17 cellular contexts compared by ENCODE assay signal in the genomic region with DNA sequence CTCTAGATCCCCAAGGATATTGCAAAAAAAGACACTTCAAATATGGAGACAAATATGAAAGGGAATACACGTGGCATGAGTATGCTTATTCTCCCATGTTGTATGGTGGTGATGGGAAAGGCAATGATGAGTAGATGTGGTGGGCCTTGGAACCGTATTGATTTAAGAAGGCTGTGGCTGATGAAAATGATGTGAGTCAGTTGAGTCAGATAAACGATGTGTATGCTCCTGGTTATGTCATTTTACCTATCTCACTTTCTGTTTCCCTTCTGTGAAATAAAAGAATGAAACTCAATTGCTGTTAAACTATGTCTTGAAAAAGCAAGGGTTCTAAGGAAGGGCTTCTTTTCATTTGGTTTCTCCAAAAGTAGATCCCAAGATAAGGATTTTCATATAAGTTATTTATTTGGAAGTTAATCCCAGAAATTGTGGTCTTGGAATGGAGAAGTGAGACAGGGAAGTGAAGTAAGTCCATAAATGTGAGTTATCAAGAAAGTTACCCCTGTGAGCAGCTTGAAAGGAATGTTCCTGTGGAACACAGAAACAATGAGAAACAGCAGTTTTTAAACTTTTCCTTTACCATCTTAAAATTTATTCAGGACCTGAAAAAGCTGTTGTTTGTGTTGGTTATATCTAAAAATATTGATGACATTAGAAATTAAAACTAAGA.
A peak's percentile ranks its signal among the peaks of the same experiment; 100 is the strongest.
DNase-seq lines count a peak whose midpoint lies in the region; ATAC-seq, FAIRE-seq and TF ChIP-seq lines count a peak whose summit lies in the region.
"Had no signal": no experiment of that assay in that cellular context is flagged by ENCODE, and none has a peak within 500 bp of the region (broad histone marks: within the 10 kb centered on the region; RNA-seq: fewer than 3 reads in every experiment).

No MANE protein-coding gene starts in this region.

- no peak for TF ChIP-seq RAD21 in SK-N-SH (IDR thresholded peaks at IDR 0.05; ENCODE audit: low read length)

- H3K36me3 Mint-ChIP-seq in activated CD4-positive, alpha-beta memory T cell treated with anti-CD3 and anti-CD28 coated beads for 36 hours: no peaks in the 10 kb centered on the region
- no peaks in the 10 kb centered on the region for H3K36me3 Mint-ChIP-seq in activated CD4-positive, alpha-beta memory T cell treated with anti-CD3 and anti-CD28 coated beads, Interleukin-2, amount 10 ng/mL, durations not matched to agents 7 days and 5 days (ENCODE audit: low read depth)
- H3K36me3 Mint-ChIP-seq in CD4-positive, alpha-beta memory T cell: no peaks in the 10 kb centered on the region
- H3K36me3 Mint-ChIP-seq: immature natural killer cell had no signal

- no peaks in the 10 kb centered on the region for H3K9me1 ChIP-seq in keratinocyte (ENCODE audit: control insufficient read depth, extremely low read depth, insufficient read depth, low read length)

- no peak overlapping the region for H2AFZ ChIP-seq in SK-N-SH (ENCODE audit: low read depth)
- H2AFZ ChIP-seq in keratinocyte (ENCODE audit: control insufficient read depth, low read length): peak overlapping the region; percentile 79

- POLR2A ChIA-PET in activated CD4-positive, alpha-beta memory T cell treated with anti-CD3 and anti-CD28 coated beads for 36 hours (lab: Charles Lee): no interaction called here
- POLR2A ChIA-PET in activated CD4-positive, alpha-beta memory T cell treated with anti-CD3 and anti-CD28 coated beads, Interleukin-2, amount 10 ng/mL, durations not matched to agents 7 days and 5 days (lab: Charles Lee): no interaction called here
- POLR2A ChIA-PET in SK-N-SH (lab: Yijun Ruan, JAX): no interaction called here
- POLR2A ChIA-PET in CD4-positive, alpha-beta memory T cell (lab: Charles Lee; ENCODE audit: partially characterized antibody): no interaction called here

- no peaks in the 10 kb centered on the region for H3K36me3 ChIP-seq in SK-N-SH (replicated peaks in 1 of 2; ENCODE audit: control insufficient read depth in 1 of 2, insufficient read depth in 2 of 2, low read length in 1 of 2)
- no peaks in the 10 kb centered on the region for H3K36me3 ChIP-seq in keratinocyte (ENCODE audit: control insufficient read depth in 2 of 2, extremely low read depth in 1 of 2, insufficient read depth in 2 of 2, low read length in 2 of 2)
- H3K36me3 ChIP-seq in CD4-positive, alpha-beta memory T cell (ENCODE audit: insufficient read depth, low read length): no peaks in the 10 kb centered on the region
- H3K36me3 ChIP-seq: ascending aorta, HAP-1, spleen had no signal

- no peak overlapping the region for H3K9ac ChIP-seq in SK-N-SH
- H3K9ac ChIP-seq in keratinocyte (ENCODE audit: control insufficient read depth, extremely low read depth, insufficient read depth, low read length): peak overlapping the region; percentile 1

- H3K9me3 ChIP-seq in SK-N-SH (no peaks in the 10 kb centered on the region), keratinocyte (ENCODE audit: control insufficient read depth, low read depth, low read length) (no peaks in the 10 kb centered on the region)
- no peaks in the 10 kb centered on the region for H3K9me3 ChIP-seq in CD4-positive, alpha-beta memory T cell (ENCODE audit: control insufficient read depth in 1 of 2, low read length in 2 of 2)
- H3K9me3 ChIP-seq: ascending aorta, HAP-1, spleen had no signal

- no peaks in the 10 kb centered on the region for H3K9me2 ChIP-seq in SK-N-SH

- H3K27me3 ChIP-seq in SK-N-SH (ENCODE audit: insufficient read depth): no peaks in the 10 kb centered on the region
- no peaks in the 10 kb centered on the region for H3K27me3 ChIP-seq in keratinocyte (ENCODE audit: control insufficient read depth, extremely low read depth, insufficient read depth, low read length)
- no peaks in the 10 kb centered on the region for H3K27me3 ChIP-seq in CD4-positive, alpha-beta memory T cell (ENCODE audit: insufficient read depth, low read length)
- H3K27me3 ChIP-seq: ascending aorta had no signal

- H3K4me3 Mint-ChIP-seq in activated CD4-positive, alpha-beta memory T cell treated with anti-CD3 and anti-CD28 coated beads for 36 hours: no peak overlapping the region
- no peak overlapping the region for H3K4me3 Mint-ChIP-seq in activated CD4-positive, alpha-beta memory T cell treated with anti-CD3 and anti-CD28 coated beads, Interleukin-2, amount 10 ng/mL, durations not matched to agents 7 days and 5 days
- no peak overlapping the region for H3K4me3 Mint-ChIP-seq in CD4-positive, alpha-beta memory T cell
- H3K4me3 Mint-ChIP-seq: immature natural killer cell, nephron had no signal

- dilution Hi-C loops in keratinocyte (cut with MboI; ENCODE audit: extremely low pct_ligation_motif_present, low sequenced_read_pairs): no loop called here

- peaks cover 14% of the 10 kb centered on the region for H3K4me1 Mint-ChIP-seq in activated CD4-positive, alpha-beta memory T cell treated with anti-CD3 and anti-CD28 coated beads for 36 hours (ENCODE audit: low read depth)
- peaks cover 10% of the 10 kb centered on the region for H3K4me1 Mint-ChIP-seq in activated CD4-positive, alpha-beta memory T cell treated with anti-CD3 and anti-CD28 coated beads, Interleukin-2, amount 10 ng/mL, durations not matched to agents 7 days and 5 days
- peaks cover 0 to 4% (median 0%) of the 10 kb centered on the region in 4 donors for H3K4me1 Mint-ChIP-seq in CD4-positive, alpha-beta memory T cell
- H3K4me1 Mint-ChIP-seq: immature natural killer cell had no signal

- CTCF ChIA-PET in activated CD4-positive, alpha-beta memory T cell treated with anti-CD3 and anti-CD28 coated beads for 36 hours (lab: Charles Lee): no interaction called here
- CTCF ChIA-PET in activated CD4-positive, alpha-beta memory T cell treated with anti-CD3 and anti-CD28 coated beads, Interleukin-2, amount 10 ng/mL, durations not matched to agents 7 days and 5 days (lab: Charles Lee): no interaction called here
- CTCF ChIA-PET in SK-N-SH (lab: Yijun Ruan, JAX): interaction anchor here (1.9 kb wide), 1 partner anchor 15 kb away, joined by 7 read pairs; no protein-coding TSS in a partner anchor
- CTCF ChIA-PET in CD4-positive, alpha-beta memory T cell (lab: Charles Lee; ENCODE audit: partially characterized antibody): no interaction called here

- H3K9me3 Mint-ChIP-seq in activated CD4-positive, alpha-beta memory T cell treated with anti-CD3 and anti-CD28 coated beads for 36 hours: no peaks in the 10 kb centered on the region
- H3K9me3 Mint-ChIP-seq in activated CD4-positive, alpha-beta memory T cell treated with anti-CD3 and anti-CD28 coated beads, Interleukin-2, amount 10 ng/mL, durations not matched to agents 7 days and 5 days: no peaks in the 10 kb centered on the region
- H3K9me3 Mint-ChIP-seq in CD4-positive, alpha-beta memory T cell: no peaks in the 10 kb centered on the region
- H3K9me3 Mint-ChIP-seq: immature natural killer cell had no signal

- no peak overlapping the region for H3K27ac Mint-ChIP-seq in activated CD4-positive, alpha-beta memory T cell treated with anti-CD3 and anti-CD28 coated beads for 36 hours
- no peak overlapping the region for H3K27ac Mint-ChIP-seq in activated CD4-positive, alpha-beta memory T cell treated with anti-CD3 and anti-CD28 coated beads, Interleukin-2, amount 10 ng/mL, durations not matched to agents 7 days and 5 days
- no peak overlapping the region for H3K27ac Mint-ChIP-seq in CD4-positive, alpha-beta memory T cell
- H3K27ac Mint-ChIP-seq: immature natural killer cell had no signal

- H3K4me1 ChIP-seq in SK-N-SH (ENCODE audit: control insufficient read depth in 1 of 2, insufficient read depth in 2 of 2, low read depth in 1 of 2, low read length in 1 of 2) (no peaks in the 10 kb centered on the region; a peak in 1 of 4 replicates), keratinocyte (ENCODE audit: control insufficient read depth, extremely low read depth, insufficient read depth, low read length) (peaks cover 7% of the 10 kb centered on the region)
- no peaks in the 10 kb centered on the region for H3K4me1 ChIP-seq in CD4-positive, alpha-beta memory T cell (ENCODE audit: insufficient read depth, low read length)
- H3K4me1 ChIP-seq: ascending aorta, HAP-1, spleen had no signal

- TF ChIP-seq CTCF in SK-N-SH (IDR thresholded peaks at IDR 0.05) (no peak), keratinocyte (optimal IDR thresholded peaks at IDR 0.05 in 1 of 3, IDR thresholded peaks at IDR 0.05 in 1 of 3, conservative IDR thresholded peaks at IDR 0.05 in 1 of 3; ENCODE audit: extremely low read depth in 1 of 3, insufficient read depth in 2 of 3, low read length in 3 of 3) (no peak)

- ATAC-seq in HG03378 (IDR thresholded peaks at IDR 0.05; ENCODE audit: unreplicated experiment): no peak

- no peak for TF ChIP-seq EP300 in SK-N-SH (IDR thresholded peaks at IDR 0.05; ENCODE audit: borderline replicate concordance in 1 of 2, low read depth in 1 of 2, low read length in 1 of 2)

- H4K20me1 ChIP-seq in SK-N-SH (ENCODE audit: insufficient read depth) (no peaks in the 10 kb centered on the region), keratinocyte (ENCODE audit: control insufficient read depth, extremely low read depth, insufficient read depth, low read length) (no peaks in the 10 kb centered on the region)

- H3K4me2 ChIP-seq in SK-N-SH (no peak overlapping the region), keratinocyte (ENCODE audit: control insufficient read depth, extremely low read depth, insufficient read depth, low read depth, low read length) (peak overlapping the region; percentile 47)

- H3K4me3 ChIP-seq in SK-N-SH (ENCODE audit: low read depth in 2 of 2, low read length in 1 of 2) (no peak overlapping the region), keratinocyte (ENCODE audit: control insufficient read depth in 2 of 3, extremely low read depth in 1 of 3, insufficient read depth in 2 of 3, low read depth in 1 of 3, low read length in 3 of 3) (no peak overlapping the region)
- no peak overlapping the region for H3K4me3 ChIP-seq in CD4-positive, alpha-beta memory T cell (ENCODE audit: low read length in 2 of 2)
- H3K4me3 ChIP-seq: ascending aorta, HAP-1, spleen had no signal

- intact Hi-C loops in activated CD4-positive, alpha-beta memory T cell treated with anti-CD3 and anti-CD28 coated beads for 36 hours (cut with micrococcal nuclease): loop anchor here (1.0 kb wide), 1 partner anchor 10 kb away; no protein-coding TSS in a partner anchor
- intact Hi-C loops in CD4-positive, alpha-beta memory T cell (cut with micrococcal nuclease): no loop called here

- H3K27me3 Mint-ChIP-seq in activated CD4-positive, alpha-beta memory T cell treated with anti-CD3 and anti-CD28 coated beads for 36 hours: peaks cover 7% of the 10 kb centered on the region
- peaks cover 3% of the 10 kb centered on the region for H3K27me3 Mint-ChIP-seq in activated CD4-positive, alpha-beta memory T cell treated with anti-CD3 and anti-CD28 coated beads, Interleukin-2, amount 10 ng/mL, durations not matched to agents 7 days and 5 days
- H3K27me3 Mint-ChIP-seq in CD4-positive, alpha-beta memory T cell: peaks cover 2 to 11% of the 10 kb centered on the region in 2 donors

- peak; percentile 68 for FAIRE-seq in keratinocyte (lab: Jason Lieb, UNC)

- H3K27ac ChIP-seq in SK-N-SH (ENCODE audit: low read depth in 2 of 2, low read length in 1 of 2) (peak overlapping the region; percentile 30 to 56; a peak in 3 of 4 replicates), keratinocyte (ENCODE audit: control insufficient read depth, insufficient read depth, low read length) (peak overlapping the region; percentile 51)
- no peak overlapping the region for H3K27ac ChIP-seq in CD4-positive, alpha-beta memory T cell (ENCODE audit: low read depth, low read length)
- H3K27ac ChIP-seq: ascending aorta, spleen had no signal

- 44% methylated on average over 3 of the region's 3 CpGs for WGBS in SK-N-SH (ENCODE audit: low lambda C conversion rate)

- no peaks in the 10 kb centered on the region for H3F3A ChIP-seq in SK-N-SH (replicated peaks; ENCODE audit: insufficient read depth)

- H3K79me2 ChIP-seq in SK-N-SH (ENCODE audit: insufficient read depth): no peaks in the 10 kb centered on the region
- no peaks in the 10 kb centered on the region for H3K79me2 ChIP-seq in keratinocyte (ENCODE audit: control insufficient read depth, insufficient read depth, low read length)

- DNase-seq in activated CD4-positive, alpha-beta memory T cell treated with anti-CD3 and anti-CD28 coated beads for 36 hours: peak; percentile 25
- no peak for DNase-seq in activated CD4-positive, alpha-beta memory T cell treated with anti-CD3 and anti-CD28 coated beads, Interleukin-2, amount 10 ng/mL, durations not matched to agents 7 days and 5 days
- DNase-seq in HCEC 1CT (peak; percentile 46), SK-N-SH (no peak), keratinocyte (ENCODE audit: low read depth, low spot score) (no peak), SKM-1 (lab: John Stamatoyannopoulos, UW; ENCODE audit: unreplicated experiment) (no peak)
- no peak for DNase-seq in CD4-positive, alpha-beta memory T cell
- DNase-seq: activated CD4-positive, alpha-beta T cell treated with anti-CD3 and anti-CD28 coated beads, Interleukin-2, amount 50 U/mL, for 1 hour; DMS79 treated with DMSO at 0.1 percent for 48 hours; immature natural killer cell; NCI-H524; spleen; stimulated activated CD8-positive, alpha-beta memory T cell treated with anti-CD3 and anti-CD28 coated beads, Interleukin-4, amount 100 ng/mL, for 48 hours had no signal

Comparison
In these comparisons a context has a peak if more than half of its experiments do, and no peak if none do; other contexts are left out.
1. DNase-seq: peak in activated CD4-positive, alpha-beta memory T cell treated with anti-CD3 and anti-CD28 coated beads for 36 hours (single experiment) and HCEC 1CT (single experiment); none in activated CD4-positive, alpha-beta memory T cell treated with anti-CD3 and anti-CD28 coated beads, Interleukin-2, amount 10 ng/mL, durations not matched to agents 7 days and 5 days (single experiment), SK-N-SH (single experiment), keratinocyte (single experiment), SKM-1 (single experiment) and CD4-positive, alpha-beta memory T cell (0 of 5).